Comparison of ENCODE assay signal across 10 cellular contexts in genomic region chr6:132401941-132402275, GRCh38. TPM values are rescaled to one million over a fixed set of nuclear protein-coding genes. Genes with fewer than 3 reads are reported as not detected.
A peak's percentile ranks its signal among the peaks of the same experiment; 100 is the strongest.
DNase-seq lines count a peak whose midpoint lies in the region; ATAC-seq, FAIRE-seq and TF ChIP-seq lines count a peak whose summit lies in the region.
"Had no signal": no experiment of that assay in that cellular context is flagged by ENCODE, and none has a peak within 500 bp of the region (broad histone marks: within the 10 kb centered on the region; RNA-seq: fewer than 3 reads in every experiment).

No MANE protein-coding gene starts in this region.

- WGBS in upper lobe of left lung, 2 donors = 28 to 34% methylated on average over 10 to 13 of the region's 13 CpGs

- TF ChIP-seq EP300 in upper lobe of left lung (IDR thresholded peaks at IDR 0.05) = no peak

- H3K4me1 ChIP-seq in cardiac muscle cell (ENCODE audit: low read depth) = no peaks in the 10 kb centered on the region
- peaks cover 0 to 4% of the 10 kb centered on the region in 2 donors for H3K4me1 ChIP-seq in muscle layer of duodenum (ENCODE audit: control insufficient read depth in 1 of 2, insufficient read depth in 2 of 2, low read length in 2 of 2)
- H3K4me1 ChIP-seq in upper lobe of left lung = peaks cover 5 to 16% (median 8%) of the 10 kb centered on the region in 4 donors

- TF ChIP-seq CTCF in cardiac muscle cell (IDR thresholded peaks at IDR 0.05; ENCODE audit: low read depth, low read length) (no peak), dorsolateral prefrontal cortex (IDR thresholded peaks at IDR 0.05 in 54 of 56, conservative IDR thresholded peaks at IDR 0.05 in 2 of 56; ENCODE audit: low read depth in 1 of 56, partially characterized antibody in 56 of 56) (no peak), upper lobe of left lung (IDR thresholded peaks at IDR 0.05) (no peak), D721Med (IDR thresholded peaks at IDR 0.05; ENCODE audit: insufficient read depth, missing control alignments) (no peak)

- TF ChIP-seq POLR2A in upper lobe of left lung (IDR thresholded peaks at IDR 0.05) = no peak

- H3K4me3 ChIP-seq in cardiac muscle cell = peak overlapping the region; percentile 81
- H3K4me3 ChIP-seq in dorsolateral prefrontal cortex = peak overlapping the region in 57 of 59 donors; percentile 19 to 83 (median 70)
- peak overlapping the region; percentile 57 to 89 for H3K4me3 ChIP-seq in muscle layer of duodenum (ENCODE audit: low read depth in 1 of 2, low read length in 2 of 2)
- peak overlapping the region; percentile 28 to 72 (median 56) for H3K4me3 ChIP-seq in upper lobe of left lung
- H3K4me3 ChIP-seq: BLaER1 had no signal

- ATAC-seq in left ventricle myocardium superior (no peak), upper lobe of left lung (ENCODE audit: low FRiP score in 2 of 2) (no peak)

- DNase-seq in cardiac muscle cell (ENCODE audit: low read depth in 1 of 2, low spot score in 1 of 2) = no peak
- DNase-seq in left ventricle myocardium superior = no peak
- DNase-seq in dorsolateral prefrontal cortex = no peak
- DNase-seq in upper lobe of left lung = no peak
- no peak for DNase-seq in D721Med (ENCODE audit: insufficient read length, low spot score)
- no peak for DNase-seq in activated CD8-positive, alpha-beta memory T cell treated with anti-CD3 and anti-CD28 coated beads, Interleukin-2, amount 50 U/mL, for 4 hours
- no peak for DNase-seq in amniotic stem cell (lab: John Stamatoyannopoulos, UW)
- DNase-seq: SHP77 had no signal

- no peak for FAIRE-seq in D721Med (lab: Jason Lieb, UNC)

- H3K36me3 ChIP-seq in cardiac muscle cell (no peaks in the 10 kb centered on the region), muscle layer of duodenum (ENCODE audit: control insufficient read depth in 1 of 2, insufficient read depth in 2 of 2, low read length in 2 of 2) (no peaks in the 10 kb centered on the region), upper lobe of left lung (no peaks in the 10 kb centered on the region)
- H3K36me3 ChIP-seq: BLaER1 had no signal

- intact Hi-C loops in left ventricle myocardium superior (cut with micrococcal nuclease) (no loop called here), dorsolateral prefrontal cortex (cut with DNase I) (no loop called here)

- H3K27me3 ChIP-seq in cardiac muscle cell (peaks cover 63% of the 10 kb centered on the region), dorsolateral prefrontal cortex (peaks cover 0 to 28% (median 5%) of the 10 kb centered on the region in 45 donors), muscle layer of duodenum (ENCODE audit: low read depth, low read length) (peaks cover 8% of the 10 kb centered on the region), upper lobe of left lung (peaks cover 0 to 16% (median 6%) of the 10 kb centered on the region in 4 donors)
- H3K27me3 ChIP-seq: BLaER1 had no signal

- no peak overlapping the region for H3K27ac ChIP-seq in cardiac muscle cell
- H3K27ac ChIP-seq in dorsolateral prefrontal cortex = peak overlapping the region in 2 of 59 donors; percentile 44 to 54
- no peak overlapping the region for H3K27ac ChIP-seq in muscle layer of duodenum (ENCODE audit: low read length)
- H3K27ac ChIP-seq in upper lobe of left lung = peak overlapping the region in 1 of 4 donors; percentile 61
- H3K27ac ChIP-seq: BLaER1 had no signal

- no peaks in the 10 kb centered on the region for H3K9me3 ChIP-seq in cardiac muscle cell (ENCODE audit: low read depth)
- no peaks in the 10 kb centered on the region for H3K9me3 ChIP-seq in muscle layer of duodenum (ENCODE audit: control insufficient read depth in 1 of 2, low read length in 2 of 2)
- H3K9me3 ChIP-seq in upper lobe of left lung = no peaks in the 10 kb centered on the region

RNA-seq across cellular contexts. Expression of gene MOXD1, which starts 0.6 kb away (rescaled TPM):
- total RNA-seq in cardiac muscle cell = 19.0 and 30.6 TPM in 2 replicates
- polyA plus RNA-seq in cardiac muscle cell = 20.8 and 47.4 TPM in 2 replicates
- total RNA-seq in left ventricle myocardium superior = 3.5 TPM
- total RNA-seq in dorsolateral prefrontal cortex = 10 to 100 TPM in 112 of 120 experiments, 1 to 10 TPM in 8; 5.1 to 40.2 (median 16.8) TPM
- total RNA-seq in upper lobe of left lung = 10 to 100 TPM in 4 of 6 donors, 1 to 10 TPM in 2; 3.5 to 24.4 (median 11.0) TPM
